26 cellular contexts compared by ENCODE assay signal in genomic region chr1:47650606-47651005, GRCh38.
DNase-seq lines count a peak whose midpoint lies in the region; ATAC-seq and TF ChIP-seq lines count a peak whose summit lies in the region.
"Had no signal": no experiment of that assay in that cellular context is flagged by ENCODE, and none has a peak within 500 bp of the region (broad histone marks: within the 10 kb centered on the region; RNA-seq: fewer than 3 reads in every experiment).

No MANE protein-coding gene starts in this region.

- H3K27ac ChIP-seq in epithelial cell of prostate, result peak overlapping the region; percentile 63
- H3K27ac ChIP-seq: 22Rv1, pancreas, right atrium auricular region had no signal

- peaks cover 11% of the 10 kb centered on the region; the same call in 1 of the 2 replicates for H3K4me1 ChIP-seq in Caco-2
- H3K4me1 ChIP-seq: pancreas, right atrium auricular region had no signal

- CTCF ChIA-PET in Caco-2 (lab: Charles Lee), result no interaction called here

- TF ChIP-seq CTCF in nephron progenitor cell (IDR thresholded peaks at IDR 0.05), result no peak
- TF ChIP-seq CTCF in Caco-2 (IDR thresholded peaks at IDR 0.05; ENCODE audit: insufficient read depth in 1 of 2, low read depth in 1 of 2, low read length in 1 of 2, severe bottlenecking in 1 of 2, unreplicated experiment in 1 of 2), result no peak

- H3K9me3 ChIP-seq in Caco-2, result no peaks in the 10 kb centered on the region
- H3K9me3 ChIP-seq: pancreas, right atrium auricular region had no signal

- no peaks in the 10 kb centered on the region for H3K36me3 ChIP-seq in Caco-2 (ENCODE audit: control insufficient read depth, insufficient read depth, low read length)
- H3K36me3 ChIP-seq: pancreas, right atrium auricular region had no signal

- H3K36me3 Mint-ChIP-seq in nephron progenitor cell (ENCODE audit: low read depth), result no peaks in the 10 kb centered on the region
- H3K36me3 Mint-ChIP-seq in activated naive CD8-positive, alpha-beta T cell treated with anti-CD3 and anti-CD28 coated beads, Interleukin-2, amount 50 U/mL, for 24 hours (ENCODE audit: low read depth), result no peaks in the 10 kb centered on the region
- no peaks in the 10 kb centered on the region for H3K36me3 Mint-ChIP-seq in Caco-2 (ENCODE audit: insufficient read depth, unreplicated experiment)
- H3K36me3 Mint-ChIP-seq: activated CD8-positive, alpha-beta memory T cell treated with anti-CD3 and anti-CD28 coated beads, Interleukin-2, amount 10 ng/mL, durations not matched to agents 7 days and 5 days; activated naive CD4-positive, alpha-beta T cell treated with anti-CD3 and anti-CD28 coated beads, Interleukin-2, amount 10 ng/mL, durations not matched to agents 7 days and 5 days; CD4-positive, CD25-positive, alpha-beta regulatory T cell; stimulated activated memory B cell treated with anti-CD40 and anti-IgM and Interleukin-4, amounts not matched to agents 10 μg/mL and 1 μg/mL and 100 μg/mL, for 72 hours had no signal

- no peaks in the 10 kb centered on the region for H3K9me3 Mint-ChIP-seq in nephron progenitor cell
- H3K9me3 Mint-ChIP-seq in activated naive CD8-positive, alpha-beta T cell treated with anti-CD3 and anti-CD28 coated beads, Interleukin-2, amount 50 U/mL, for 24 hours, result no peaks in the 10 kb centered on the region
- H3K9me3 Mint-ChIP-seq in Caco-2 (ENCODE audit: unreplicated experiment), result no peaks in the 10 kb centered on the region
- H3K9me3 Mint-ChIP-seq: activated B cell treated with CpG ODN at 0.5 μM for 24 hours; activated naive CD4-positive, alpha-beta T cell treated with anti-CD3 and anti-CD28 coated beads, Interleukin-2, amount 10 ng/mL, durations not matched to agents 7 days and 5 days; activated T-cell treated with anti-CD3 and anti-CD28 coated beads, Interleukin-2, amount 50 U/mL, for 72 hours; stimulated activated memory B cell treated with anti-CD40 and anti-IgM and Interleukin-4, amounts not matched to agents 10 μg/mL and 1 μg/mL and 100 μg/mL, for 72 hours had no signal

- DNase-seq in activated effector memory CD4-positive, alpha-beta T cell treated with anti-CD3 and anti-CD28 coated beads, Interleukin-2, amount 50 U/mL, for 16 hours, result peak; percentile 42
- no peak for DNase-seq in activated effector memory CD4-positive, alpha-beta T cell treated with Interleukin-2 at 50 U/mL for 16 hours
- DNase-seq in epithelial cell of prostate (ENCODE audit: low read depth, low spot score) (no peak), nephron progenitor cell (no peak), NCI-H1694 treated with DMSO at 0.1 percent for 48 hours (lab: John Stamatoyannopoulos, UW) (no peak), Caco-2 (no peak), NCI-H2107 treated with DMSO at 0.1 percent for 48 hours (lab: John Stamatoyannopoulos, UW; ENCODE audit: unreplicated experiment) (no peak)
- no peak for DNase-seq in activated naive CD8-positive, alpha-beta T cell treated with anti-CD3 and anti-CD28 coated beads, Interleukin-2, amount 50 U/mL, for 24 hours
- DNase-seq: activated B cell treated with CpG ODN at 0.5 μM for 24 hours; activated CD4-positive, alpha-beta T cell treated with anti-CD3 and anti-CD28 coated beads, Interleukin-2, amount 50 U/mL, for 1 hour; activated CD8-positive, alpha-beta memory T cell treated with anti-CD3 and anti-CD28 coated beads, Interleukin-2, amount 10 ng/mL, durations not matched to agents 7 days and 5 days; activated naive CD4-positive, alpha-beta T cell treated with anti-CD3 and anti-CD28 coated beads, Interleukin-2, amount 10 ng/mL, durations not matched to agents 7 days and 5 days; activated T-cell treated with anti-CD3 and anti-CD28 coated beads, Interleukin-2, amount 50 U/mL, for 72 hours; amniotic stem cell; CD4-positive, CD25-positive, alpha-beta regulatory T cell; cortex of kidney; DMS 273 treated with DMSO at 0.1 percent for 48 hours; NCI-H187 treated with DMSO at 0.1 percent for 48 hours; NCI-H526 treated with DMSO at 0.1 percent for 48 hours; pancreas; stimulated activated CD4-positive, alpha-beta T cell treated with anti-CD3 and anti-CD28 coated beads, Interleukin-4, amount 100 ng/mL, for 4 hours; substantia nigra had no signal

- POLR2A ChIA-PET in Caco-2 (lab: Charles Lee), result no interaction called here

- H3K27me3 Mint-ChIP-seq in nephron progenitor cell (ENCODE audit: low read depth, poor library complexity), result peaks cover 60% of the 10 kb centered on the region
- H3K27me3 Mint-ChIP-seq in activated naive CD8-positive, alpha-beta T cell treated with anti-CD3 and anti-CD28 coated beads, Interleukin-2, amount 50 U/mL, for 24 hours, result peaks cover 5% of the 10 kb centered on the region
- H3K27me3 Mint-ChIP-seq in Caco-2 (ENCODE audit: insufficient read depth, unreplicated experiment), result peaks cover 2% of the 10 kb centered on the region

- H3K4me1 Mint-ChIP-seq in nephron progenitor cell (peaks cover 70% of the 10 kb centered on the region), Caco-2 (ENCODE audit: low read depth, unreplicated experiment) (peaks cover 7% of the 10 kb centered on the region)
- no peaks in the 10 kb centered on the region for H3K4me1 Mint-ChIP-seq in activated naive CD8-positive, alpha-beta T cell treated with anti-CD3 and anti-CD28 coated beads, Interleukin-2, amount 50 U/mL, for 24 hours
- H3K4me1 Mint-ChIP-seq: activated B cell treated with CpG ODN at 0.5 μM for 24 hours; activated CD8-positive, alpha-beta memory T cell treated with anti-CD3 and anti-CD28 coated beads, Interleukin-2, amount 10 ng/mL, durations not matched to agents 7 days and 5 days; activated naive CD4-positive, alpha-beta T cell treated with anti-CD3 and anti-CD28 coated beads, Interleukin-2, amount 10 ng/mL, durations not matched to agents 7 days and 5 days; CD4-positive, CD25-positive, alpha-beta regulatory T cell; stimulated activated memory B cell treated with anti-CD40 and anti-IgM and Interleukin-4, amounts not matched to agents 10 μg/mL and 1 μg/mL and 100 μg/mL, for 72 hours had no signal

- H3K27ac Mint-ChIP-seq in nephron progenitor cell (no peak overlapping the region), Caco-2 (ENCODE audit: unreplicated experiment) (no peak overlapping the region)
- no peak overlapping the region for H3K27ac Mint-ChIP-seq in activated naive CD8-positive, alpha-beta T cell treated with anti-CD3 and anti-CD28 coated beads, Interleukin-2, amount 50 U/mL, for 24 hours
- H3K27ac Mint-ChIP-seq: activated B cell treated with CpG ODN at 0.5 μM for 24 hours; activated CD8-positive, alpha-beta memory T cell treated with anti-CD3 and anti-CD28 coated beads, Interleukin-2, amount 10 ng/mL, durations not matched to agents 7 days and 5 days; activated naive CD4-positive, alpha-beta T cell treated with anti-CD3 and anti-CD28 coated beads, Interleukin-2, amount 10 ng/mL, durations not matched to agents 7 days and 5 days; activated T-cell treated with anti-CD3 and anti-CD28 coated beads, Interleukin-2, amount 50 U/mL, for 72 hours; CD4-positive, CD25-positive, alpha-beta regulatory T cell; stimulated activated memory B cell treated with anti-CD40 and anti-IgM and Interleukin-4, amounts not matched to agents 10 μg/mL and 1 μg/mL and 100 μg/mL, for 72 hours had no signal

- H3K27me3 ChIP-seq in Caco-2 (replicated peaks; ENCODE audit: control insufficient read depth, insufficient read depth, low read length), result no peaks in the 10 kb centered on the region
- H3K27me3 ChIP-seq: pancreas, right atrium auricular region had no signal

- peak overlapping the region; percentile 7 for H3K4me3 Mint-ChIP-seq in nephron progenitor cell
- no peak overlapping the region for H3K4me3 Mint-ChIP-seq in activated naive CD8-positive, alpha-beta T cell treated with anti-CD3 and anti-CD28 coated beads, Interleukin-2, amount 50 U/mL, for 24 hours
- H3K4me3 Mint-ChIP-seq in Caco-2 (ENCODE audit: unreplicated experiment), result no peak overlapping the region
- H3K4me3 Mint-ChIP-seq: activated B cell treated with CpG ODN at 0.5 μM for 24 hours; activated CD8-positive, alpha-beta memory T cell treated with anti-CD3 and anti-CD28 coated beads, Interleukin-2, amount 10 ng/mL, durations not matched to agents 7 days and 5 days; activated naive CD4-positive, alpha-beta T cell treated with anti-CD3 and anti-CD28 coated beads, Interleukin-2, amount 10 ng/mL, durations not matched to agents 7 days and 5 days; activated T-cell treated with anti-CD3 and anti-CD28 coated beads, Interleukin-2, amount 50 U/mL, for 72 hours; CD4-positive, CD25-positive, alpha-beta regulatory T cell; stimulated activated memory B cell treated with anti-CD40 and anti-IgM and Interleukin-4, amounts not matched to agents 10 μg/mL and 1 μg/mL and 100 μg/mL, for 72 hours had no signal

- no peak for ATAC-seq in activated naive CD8-positive, alpha-beta T cell treated with anti-CD3 and anti-CD28 coated beads, Interleukin-2, amount 50 U/mL, for 24 hours
- ATAC-seq: activated CD8-positive, alpha-beta memory T cell treated with anti-CD3 and anti-CD28 coated beads, Interleukin-2, amount 10 ng/mL, durations not matched to agents 7 days and 5 days; activated T-cell treated with anti-CD3 and anti-CD28 coated beads, Interleukin-2, amount 50 U/mL, for 72 hours; GM12878; stimulated activated memory B cell treated with anti-CD40 and anti-IgM and Interleukin-4, amounts not matched to agents 10 μg/mL and 1 μg/mL and 100 μg/mL, for 72 hours had no signal

- H3K4me3 ChIP-seq in Caco-2 (ENCODE audit: low read depth, low read length), result no peak overlapping the region
- H3K4me3 ChIP-seq: GM12878, pancreas, right atrium auricular region had no signal

- intact Hi-C loops in Caco-2 (cut with micrococcal nuclease; ENCODE audit: unreplicated experiment), result loop anchor here (5.0 kb wide), 1 partner anchor 47 kb away; no protein-coding TSS in a partner anchor

- BruUV-seq in Caco-2 (replicated peaks; lab: Mats Ljungman, UMichigan), result no TSS peak
